In the genomic region with DNA sequence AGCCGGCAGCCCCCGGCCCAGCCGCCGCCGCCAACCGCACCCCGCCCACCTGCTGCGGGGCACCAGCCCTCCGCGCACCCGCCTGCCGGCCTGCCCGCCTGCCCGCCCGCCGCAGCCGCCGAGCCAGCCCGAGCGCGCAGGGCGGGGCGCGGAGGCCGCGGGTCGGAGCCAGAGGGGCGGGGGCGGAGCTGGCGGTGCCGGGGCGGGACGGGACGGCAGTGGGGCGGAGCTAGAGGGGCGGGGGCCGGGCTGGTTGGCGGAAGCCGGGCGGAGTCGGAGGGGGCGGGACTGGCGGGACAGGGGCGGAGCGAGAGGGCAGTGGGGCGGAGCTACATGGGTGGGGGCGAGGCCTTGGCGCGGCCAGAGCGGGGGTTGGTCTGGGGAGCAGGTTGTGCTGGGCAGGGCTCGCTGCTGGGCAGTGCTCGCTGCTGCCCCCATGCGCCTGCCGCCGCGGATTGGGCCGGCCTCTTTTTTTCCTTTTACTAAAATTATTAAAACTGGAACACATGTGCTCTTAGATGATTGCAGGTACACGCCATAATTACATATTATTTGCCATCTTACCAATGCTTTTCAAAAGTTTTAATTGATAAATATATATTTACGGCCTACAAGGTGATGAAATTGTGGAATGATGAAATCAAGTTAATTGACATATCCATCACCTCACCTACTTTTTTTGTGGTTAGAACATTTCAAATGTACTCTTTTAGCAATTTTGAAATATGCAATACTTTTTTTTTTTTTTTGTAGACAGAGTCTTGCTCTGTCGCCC, we compare ENCODE assay signal across 8 cellular contexts. TPM values are rescaled to one million over a fixed set of nuclear protein-coding genes. Genes with fewer than 3 reads are reported as not detected.
DNase-seq lines count a peak whose midpoint lies in the region; ATAC-seq and TF ChIP-seq lines count a peak whose summit lies in the region.

A gene (minus strand): TSS at position 140 of the 775 bp plus-strand sequence. CDS start 177 bp downstream, outside the sequence.

- DNase-seq in AML-193 (lab: John Stamatoyannopoulos, UW): peak; percentile 83 to 86
- DNase-seq in NCI-H510A (lab: John Stamatoyannopoulos, UW): peak; percentile 64
- DNase-seq in activated CD4-positive, alpha-beta T cell treated with anti-CD3 and anti-CD28 coated beads for 4 hours: peak; percentile 93
- DNase-seq in choroid plexus epithelial cell (ENCODE audit: low read depth): peak; percentile 98
- peak; percentile 94 to 97 for DNase-seq in left colon
- peak; percentile 96 to 97 for DNase-seq in stimulated activated CD4-positive, alpha-beta T cell treated with anti-CD3 and anti-CD28 coated beads, Interleukin-1b, Interleukin-23, amount 100 ng/mL, for 4 hours (ENCODE audit: low read depth in 2 of 2)

- peak; percentile 79 for ATAC-seq in GM19035 (IDR thresholded peaks at IDR 0.05; ENCODE audit: unreplicated experiment)
- peak; percentile 39 for ATAC-seq in HG03378 (IDR thresholded peaks at IDR 0.05; ENCODE audit: unreplicated experiment)
- ATAC-seq in left colon: peak; percentile 86

- peak within 1 kb of the TSS; percentile 70 for H3K4me3 ChIP-seq in choroid plexus epithelial cell (ENCODE audit: low read depth, low read length)

- intact Hi-C loops in left colon (cut with DNase I, micrococcal nuclease): no loop called here

- peak; percentile 79 for TF ChIP-seq CTCF in choroid plexus epithelial cell (conservative IDR thresholded peaks at IDR 0.05; ENCODE audit: low read depth, low read length)

RNA-seq across cellular contexts. Expression of the gene that starts here (rescaled TPM):
- total RNA-seq in left colon: 100 to 1,000 TPM; 158 to 169 TPM

Comparison
In these comparisons a context has a peak if more than half of its experiments do, and no peak if none do; other contexts are left out.
1. Peak in every context shown above with its lines: DNase-seq, ATAC-seq and H3K4me3 ChIP-seq.